In genomic region chr3:108441528-108441927, GRCh38 we compare ENCODE assay signal across 13 cellular contexts.
"Had no signal": no experiment of that assay in that cellular context is flagged by ENCODE, and none has a peak within 500 bp of the region (broad histone marks: within the 10 kb centered on the region; RNA-seq: fewer than 3 reads in every experiment).

No MANE protein-coding gene starts in this region.

- H3K36me3 ChIP-seq: left ventricle myocardium inferior, ovary, thyroid gland had no signal

- DNase-seq: activated CD4-positive, alpha-beta T cell treated with anti-CD3 and anti-CD28 coated beads, Interleukin-2, amount 50 U/mL, for 1 hour; activated naive CD8-positive, alpha-beta T cell treated with anti-CD3 and anti-CD28 coated beads, Interleukin-2, amount 10 ng/mL, durations not matched to agents 7 days and 5 days; effector memory CD8-positive, alpha-beta T cell; hypothalamus; left ventricle myocardium inferior; ovary; stimulated activated CD4-positive, alpha-beta T cell treated with anti-CD3 and anti-CD28 coated beads, Interleukin-15, amount 100 ng/mL, for 24 hours; stimulated activated CD4-positive, alpha-beta T cell treated with anti-CD3 and anti-CD28 coated beads, Interleukin-4, amount 100 ng/mL, for 1 hour; stimulated activated naive B cell treated with anti-CD40 and anti-IgM and Interleukin-4, amounts not matched to agents 10 μg/mL and 1 μg/mL and 100 μg/mL, for 72 hours; thyroid gland had no signal

- H3K9me3 ChIP-seq: ovary, thyroid gland had no signal

- H3K27ac ChIP-seq: epithelial cell of prostate, left ventricle myocardium inferior, ovary, thyroid gland had no signal

- H3K4me1 ChIP-seq: thyroid gland had no signal

- H3K4me3 ChIP-seq: left ventricle myocardium inferior, ovary, thyroid gland had no signal

- ATAC-seq: activated CD4-positive, CD25-positive, alpha-beta regulatory T cell treated with anti-CD3 and anti-CD28 coated beads, Interleukin-2, amount 50 U/mL, for 24 hours; effector memory CD8-positive, alpha-beta T cell; natural killer cell treated with Interleukin-12 subunit alpha and Interleukin-12 subunit beta and Interleukin-15 and Interleukin-18, amount 100 ng/mL, for 72 hours; stimulated activated naive B cell treated with anti-CD40 and anti-IgM and Interleukin-4, amounts not matched to agents 10 μg/mL and 1 μg/mL and 100 μg/mL, for 72 hours had no signal

- H3K27me3 ChIP-seq: ovary, thyroid gland had no signal
